Comparison of ENCODE assay signal across 22 cellular contexts in the genomic region with DNA sequence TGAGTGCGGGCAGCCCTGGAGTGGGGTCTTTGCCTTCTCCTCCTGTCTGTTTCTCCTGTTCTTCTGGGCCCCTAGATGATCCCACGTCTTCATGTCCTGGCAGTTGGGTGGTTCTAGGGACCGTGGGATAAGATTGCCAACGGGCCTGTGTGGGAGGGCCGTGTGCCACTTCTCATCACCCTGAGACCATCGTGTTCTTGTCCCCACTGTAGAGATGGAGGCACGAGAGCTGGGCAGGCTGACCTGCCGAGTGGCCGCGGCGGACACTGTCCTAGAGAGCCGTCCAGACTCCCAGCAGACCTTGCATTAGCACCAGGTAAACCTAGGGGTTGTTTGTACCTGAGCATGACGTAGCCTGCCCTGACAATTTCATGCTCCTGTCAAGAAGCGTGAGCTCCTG. TPM values are rescaled to one million over a fixed set of nuclear protein-coding genes. Genes with fewer than 3 reads are reported as not detected.
DNase-seq lines count a peak whose midpoint lies in the region; ATAC-seq, FAIRE-seq and TF ChIP-seq lines count a peak whose summit lies in the region.
"Had no signal": no experiment of that assay in that cellular context is flagged by ENCODE, and none has a peak within 500 bp of the region (broad histone marks: within the 10 kb centered on the region; RNA-seq: fewer than 3 reads in every experiment).

No MANE protein-coding gene starts in this region.

- TF ChIP-seq CTCF in spleen (IDR thresholded peaks at IDR 0.05 in 8 of 11, conservative IDR thresholded peaks at IDR 0.05 in 3 of 11), result no peak

- no peaks in the 10 kb centered on the region for H3K4me1 ChIP-seq in spleen
- H3K4me1 ChIP-seq: A549, Caco-2 had no signal

- no peak for FAIRE-seq in GM19239 (lab: Jason Lieb, UNC)
- FAIRE-seq: A549, GM12892, GM18507, H1, HTR-8/SVneo had no signal

- peaks cover 0 to 12% (median 9%) of the 10 kb centered on the region in 8 donors for H3K9me3 ChIP-seq in spleen
- H3K9me3 ChIP-seq: Caco-2 had no signal

- no peak for ATAC-seq in GM21381 (IDR thresholded peaks at IDR 0.05; ENCODE audit: unreplicated experiment)
- ATAC-seq: A549 had no signal

- H3K27ac ChIP-seq in spleen, result no peak overlapping the region
- H3K27ac ChIP-seq: 22Rv1, A549, C4-2B had no signal

- TF ChIP-seq POLR2A in spleen (IDR thresholded peaks at IDR 0.05), result no peak

- peaks cover 0 to 4% (median 0%) of the 10 kb centered on the region in 7 donors for H3K27me3 ChIP-seq in spleen (replicated peaks in 1 of 7)

- 86 to 94% (median 90%) methylated on average over 14 of the region's 14 CpGs for WGBS in spleen, 5 donors

- intact Hi-C loops in spleen (cut with DNase I; ENCODE audit: low total_unique reads), result no loop called here

- H3K4me3 ChIP-seq in spleen, result no peak overlapping the region
- H3K4me3 ChIP-seq: A549 had no signal

- H3K36me3 ChIP-seq in spleen, result no peaks in the 10 kb centered on the region

- peak; percentile 41 for DNase-seq in activated CD8-positive, alpha-beta memory T cell treated with anti-CD3 and anti-CD28 coated beads for 24 hours
- no peak for DNase-seq in activated CD8-positive, alpha-beta memory T cell treated with anti-CD3 and anti-CD28 coated beads, Interleukin-2, amount 50 U/mL, for 4 hours
- DNase-seq in mesenteric fat pad (ENCODE audit: low spot score), result peak; percentile 81
- DNase-seq in spleen, result peak; percentile 41
- DNase-seq in GM19239 (ENCODE audit: insufficient read length, low spot score), result no peak
- no peak for DNase-seq in GOT3 (lab: John Stamatoyannopoulos, UW)
- DNase-seq: AML-193; CD4-positive, alpha-beta T cell; DMS153; DMS79; GDM1; H9; IMR-90 had no signal

RNA-seq across cellular contexts. Expression of gene UBE3C, which starts 18.5 kb away (rescaled TPM):
- total RNA-seq in mesenteric fat pad, result 75.3 TPM
- total RNA-seq in spleen, result 10 to 100 TPM; 47.2 to 81.6 (median 69.1) TPM
- 10 to 100 TPM in 2 of 3 donors, 1 to 10 TPM in 1; 9.7 to 17.5 (median 10.6) TPM for polyA plus RNA-seq in spleen

Comparison
In these comparisons a context has a peak if more than half of its experiments do, and no peak if none do; other contexts are left out.
1. DNase-seq: peak in activated CD8-positive, alpha-beta memory T cell treated with anti-CD3 and anti-CD28 coated beads for 24 hours (single experiment), mesenteric fat pad (single experiment) and spleen (single experiment); none in activated CD8-positive, alpha-beta memory T cell treated with anti-CD3 and anti-CD28 coated beads, Interleukin-2, amount 50 U/mL, for 4 hours (single experiment), GM19239 (single experiment) and GOT3 (single experiment).